In the genomic region with DNA sequence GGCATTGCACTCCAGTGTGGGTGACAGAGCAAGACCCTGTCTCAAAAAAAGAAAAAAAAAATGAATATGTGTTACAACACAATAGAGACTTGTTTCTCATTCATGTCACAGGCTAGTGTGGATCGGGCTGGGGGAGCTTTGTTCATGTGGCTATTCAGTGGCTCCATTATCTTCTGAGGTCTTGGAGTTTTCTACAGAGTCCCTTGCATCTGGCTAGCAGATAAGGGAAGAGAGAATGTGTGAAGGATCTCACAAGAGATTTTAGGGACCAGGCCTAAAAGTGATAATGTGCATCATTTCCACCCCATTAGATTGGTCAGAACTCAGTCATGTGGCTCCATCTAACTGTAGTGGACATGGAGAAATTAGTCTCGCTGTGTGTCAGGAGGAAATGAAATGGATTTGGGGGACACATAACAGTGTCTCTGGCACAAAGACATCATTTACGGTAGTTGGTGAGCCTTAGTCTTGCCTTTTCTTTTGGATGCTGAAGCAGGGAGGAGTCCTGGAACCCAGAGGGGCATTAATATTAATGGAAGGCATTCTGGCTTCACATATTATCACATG, we compare ENCODE assay signal across 10 cellular contexts. TPM values are rescaled to one million over a fixed set of nuclear protein-coding genes. Genes with fewer than 3 reads are reported as not detected.
DNase-seq lines count a peak whose midpoint lies in the region; ATAC-seq and TF ChIP-seq lines count a peak whose summit lies in the region.
"Had no signal": no experiment of that assay in that cellular context is flagged by ENCODE, and none has a peak within 500 bp of the region (broad histone marks: within the 10 kb centered on the region; RNA-seq: fewer than 3 reads in every experiment).

No MANE protein-coding gene starts in this region.

- no peak for TF ChIP-seq CTCF in AG10803 (conservative IDR thresholded peaks at IDR 0.05; ENCODE audit: low read length)
- no peak for TF ChIP-seq CTCF in PC-9 (conservative IDR thresholded peaks at IDR 0.05)
- no peak for TF ChIP-seq CTCF in dorsolateral prefrontal cortex (IDR thresholded peaks at IDR 0.05 in 54 of 56, conservative IDR thresholded peaks at IDR 0.05 in 2 of 56; ENCODE audit: low read depth in 1 of 56, partially characterized antibody in 56 of 56)
- TF ChIP-seq CTCF in neutrophil (IDR thresholded peaks at IDR 0.05) = no peak

- POLR2A ChIA-PET in PC-9 (lab: Charles Lee; ENCODE audit: unreplicated experiment) = interaction anchor here (0.6 to 1.1 kb wide), 4 partner anchors 32 to 206 kb away, joined by 3 to 6 read pairs (median 5); no protein-coding TSS in a partner anchor

- H3F3A ChIP-seq in PC-9 (ENCODE audit: insufficient read depth, low read depth) = peaks cover 44% of the 10 kb centered on the region

- H4K20me1 ChIP-seq in PC-9 (ENCODE audit: insufficient read depth) = no peaks in the 10 kb centered on the region

- H3K4me1 ChIP-seq in PC-9 (replicated peaks; ENCODE audit: insufficient read depth) (peaks cover 46% of the 10 kb centered on the region), neutrophil (ENCODE audit: control insufficient read depth in 1 of 2, insufficient read depth in 1 of 2, low read depth in 1 of 2, low read length in 1 of 2) (peaks cover 47 to 52% of the 10 kb centered on the region in 2 experiments)

- H3K27ac ChIP-seq in PC-9 = peak overlapping the region; percentile 97
- peak overlapping the region in 52 of 59 donors; percentile 2 to 83 (median 60) for H3K27ac ChIP-seq in dorsolateral prefrontal cortex
- peak overlapping the region; percentile 93 for H3K27ac ChIP-seq in neutrophil

- H3K27me3 ChIP-seq in PC-9 (ENCODE audit: insufficient read depth, low read depth) (no peaks in the 10 kb centered on the region), dorsolateral prefrontal cortex (no peaks in the 10 kb centered on the region), neutrophil (no peaks in the 10 kb centered on the region)

- H3K36me3 ChIP-seq in PC-9 (ENCODE audit: low read depth) (peaks cover 17% of the 10 kb centered on the region), neutrophil (peaks cover 98% of the 10 kb centered on the region)

- H3K9me3 ChIP-seq in PC-9 (ENCODE audit: insufficient read depth, low read depth) (no peaks in the 10 kb centered on the region), neutrophil (no peaks in the 10 kb centered on the region)

- CTCF ChIA-PET in PC-9 (lab: Charles Lee) = interaction anchor here (0.6 kb wide), 1 partner anchor 254 kb away, joined by 3 read pairs; no protein-coding TSS in a partner anchor

- ATAC-seq in GM18861 (IDR thresholded peaks at IDR 0.05; ENCODE audit: unreplicated experiment) = no peak
- no peak for ATAC-seq in HG03565 (IDR thresholded peaks at IDR 0.05; ENCODE audit: unreplicated experiment)

- TSS peak; percentile 48 for BruUV-seq in PC-9 (replicated peaks; lab: Mats Ljungman, UMichigan)

- peak overlapping the region; percentile 69 for H3K4me2 ChIP-seq in PC-9

- H3K79me2 ChIP-seq in PC-9 (ENCODE audit: low read depth) = peaks cover 12% of the 10 kb centered on the region

- intact Hi-C loops in PC-9 (cut with micrococcal nuclease; ENCODE audit: unreplicated experiment) = loop anchor here (2.0 to 10.0 kb wide), 2 partner anchors 80 to 186 kb away; a partner anchor contains a TSS
- intact Hi-C loops in dorsolateral prefrontal cortex (cut with DNase I) = loop anchor here in 1 of 2 donors (10.0 kb wide), 1 partner anchor 186 kb away; a partner anchor contains a TSS

- H2AFZ ChIP-seq in PC-9 = no peak overlapping the region

- peak overlapping the region; percentile 18 for H3K4me3 ChIP-seq in AG10803 (ENCODE audit: low read length)
- H3K4me3 ChIP-seq in PC-9 = peak overlapping the region; percentile 12; the same call in 1 of the 2 replicates
- H3K4me3 ChIP-seq in dorsolateral prefrontal cortex = no peak overlapping the region
- no peak overlapping the region for H3K4me3 ChIP-seq in neutrophil (ENCODE audit: low read depth in 1 of 2, low read length in 1 of 2)

- DNase-seq in AG10803 (ENCODE audit: low read depth) (no peak), PC-9 (no peak), dorsolateral prefrontal cortex (no peak), NCI-H2171 (lab: John Stamatoyannopoulos, UW) (no peak), islet precursor cell (no peak)
- DNase-seq: GDM1, NCI-H524 had no signal

- H3K9me2 ChIP-seq in PC-9 (ENCODE audit: insufficient read depth) = no peaks in the 10 kb centered on the region

RNA-seq across cellular contexts. Expression of a gene that starts 32.4 kb away (rescaled TPM):
- total RNA-seq in PC-9 (2021) = 15.2 and 16.9 TPM in 2 replicates
- total RNA-seq in dorsolateral prefrontal cortex = 1 to 10 TPM; 1.5 to 9.8 (median 4.2) TPM

RNA-seq across cellular contexts. Expression of a gene that starts 34.6 kb away (rescaled TPM):
- total RNA-seq in PC-9 (2021) (75.4 and 99.1 TPM in 2 replicates), dorsolateral prefrontal cortex (100 to 1,000 TPM in 9 of 120 experiments, 10 to 100 TPM in 111; 33.1 to 117 (median 66.9) TPM)

Comparison
In these comparisons a context has a peak if more than half of its experiments do, and no peak if none do; other contexts are left out.
1. H3K4me3 ChIP-seq: peak in AG10803 (single experiment) and PC-9 (single experiment); none in dorsolateral prefrontal cortex (0 of 59) and neutrophil (0 of 2).
2. Peak in every context shown above with its lines, with median percentiles within 50 percentile points of each other: H3K27ac ChIP-seq.